1 cellular context compared by ENCODE assay signal in the genomic region with DNA sequence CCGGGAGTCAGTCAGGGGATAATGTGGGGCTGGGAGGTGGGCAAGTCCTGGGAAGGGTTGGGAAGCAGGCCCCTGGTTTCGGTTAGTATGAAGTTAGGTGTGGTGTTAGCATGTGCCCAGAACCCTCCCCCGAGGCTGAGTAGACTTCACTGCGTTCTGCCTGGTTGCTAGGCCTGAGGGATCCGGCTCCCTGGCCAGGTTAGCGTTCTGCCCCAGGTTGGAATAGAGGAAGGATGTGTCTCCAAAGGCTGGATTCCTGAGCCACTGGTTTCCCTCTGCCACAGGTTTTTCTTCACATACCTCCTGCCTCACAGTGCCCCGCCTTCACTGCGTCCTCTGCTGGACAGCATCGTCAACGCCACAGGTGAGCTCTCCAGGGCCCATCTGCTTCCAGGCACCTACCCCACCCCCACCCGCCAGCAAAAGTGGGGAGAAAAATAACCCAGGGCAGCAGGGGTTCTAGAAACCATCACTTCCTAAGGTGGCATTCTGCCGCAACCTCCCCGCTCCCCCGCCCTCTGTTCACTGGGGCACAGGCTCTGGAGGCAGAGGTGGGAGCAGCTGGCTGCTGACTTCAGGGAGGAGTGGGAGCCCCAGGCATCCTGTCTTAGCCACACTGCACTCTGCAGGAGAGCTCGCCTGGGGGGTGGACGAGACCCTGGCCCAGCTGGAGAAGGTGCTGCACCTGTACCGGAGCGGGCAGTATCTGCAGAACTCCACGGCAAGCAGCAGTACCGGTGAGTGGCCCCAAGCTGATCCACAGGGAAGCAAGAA.
TF ChIP-seq lines count a peak whose summit lies in the region.

No MANE protein-coding gene starts in this region.

TF ChIP-seq in H1, 55 proteins besides CTCF, POLR2A, EP300 and RAD21:
- no peak for TF ChIP-seq RNF2 (IDR thresholded peaks at IDR 0.05; ENCODE audit: borderline replicate concordance, low read depth, low read length, missing control alignments, poor library complexity, severe bottlenecking)
- TF ChIP-seq BCL11A (IDR thresholded peaks at IDR 0.05; ENCODE audit: low read depth in 2 of 2, low read length in 2 of 2), result no peak
- TF ChIP-seq SP2 (IDR thresholded peaks at IDR 0.05; ENCODE audit: low read length), result no peak
- TF ChIP-seq SUZ12 (IDR thresholded peaks at IDR 0.05; ENCODE audit: low read length), result no peak
- TF ChIP-seq, protein P1, sequence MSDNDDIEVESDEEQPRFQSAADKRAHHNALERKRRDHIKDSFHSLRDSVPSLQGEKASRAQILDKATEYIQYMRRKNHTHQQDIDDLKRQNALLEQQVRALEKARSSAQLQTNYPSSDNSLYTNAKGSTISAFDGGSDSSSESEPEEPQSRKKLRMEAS (IDR thresholded peaks at IDR 0.05), result peak; percentile 35
- 0 out of 2 replicates have a peak, but pooled peaks have one; percentile 17 for TF ChIP-seq CREB1 (IDR thresholded peaks at IDR 0.05)
- no peak for TF ChIP-seq RFX5 (IDR thresholded peaks at IDR 0.05; ENCODE audit: borderline replicate concordance, low read depth, low read length)
- TF ChIP-seq NANOG (IDR thresholded peaks at IDR 0.05; ENCODE audit: insufficient read depth, low read depth, low read length, poor library complexity, severe bottlenecking), result no peak
- TF ChIP-seq TAF1 (IDR thresholded peaks at IDR 0.05; ENCODE audit: low read depth, low read length), result no peak
- TF ChIP-seq JUND (IDR thresholded peaks at IDR 0.05; ENCODE audit: low read length), result no peak
- TF ChIP-seq CTBP2 (IDR thresholded peaks at IDR 0.05; ENCODE audit: borderline replicate concordance, insufficient read depth, insufficient read length, low read length), result no peak
- no peak for TF ChIP-seq ZNF274 (IDR thresholded peaks at IDR 0.05; ENCODE audit: borderline replicate concordance, extremely low read depth, low read length)
- TF ChIP-seq, protein P2, sequence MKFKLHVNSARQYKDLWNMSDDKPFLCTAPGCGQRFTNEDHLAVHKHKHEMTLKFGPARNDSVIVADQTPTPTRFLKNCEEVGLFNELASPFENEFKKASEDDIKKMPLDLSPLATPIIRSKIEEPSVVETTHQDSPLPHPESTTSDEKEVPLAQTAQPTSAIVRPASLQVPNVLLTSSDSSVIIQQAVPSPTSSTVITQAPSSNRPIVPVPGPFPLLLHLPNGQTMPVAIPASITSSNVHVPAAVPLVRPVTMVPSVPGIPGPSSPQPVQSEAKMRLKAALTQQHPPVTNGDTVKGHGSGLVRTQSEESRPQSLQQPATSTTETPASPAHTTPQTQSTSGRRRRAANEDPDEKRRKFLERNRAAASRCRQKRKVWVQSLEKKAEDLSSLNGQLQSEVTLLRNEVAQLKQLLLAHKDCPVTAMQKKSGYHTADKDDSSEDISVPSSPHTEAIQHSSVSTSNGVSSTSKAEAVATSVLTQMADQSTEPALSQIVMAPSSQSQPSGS (IDR thresholded peaks at IDR 0.05; ENCODE audit: low read length), result no peak
- 0 out of 2 replicates have a peak, but pooled peaks have one; percentile 55 for TF ChIP-seq TCF12 (IDR thresholded peaks at IDR 0.05; ENCODE audit: low read depth, low read length)
- TF ChIP-seq TEAD4 (IDR thresholded peaks at IDR 0.05; ENCODE audit: low read depth, low read length), result peak; percentile 57; the same call in 1 of the 2 replicates
- TF ChIP-seq CEBPB (IDR thresholded peaks at IDR 0.05; ENCODE audit: low read depth, low read length), result no peak
TF ChIP-seq in H1: peak in this region for 4.
